Comparison of ENCODE assay signal across 21 cellular contexts in the genomic region with DNA sequence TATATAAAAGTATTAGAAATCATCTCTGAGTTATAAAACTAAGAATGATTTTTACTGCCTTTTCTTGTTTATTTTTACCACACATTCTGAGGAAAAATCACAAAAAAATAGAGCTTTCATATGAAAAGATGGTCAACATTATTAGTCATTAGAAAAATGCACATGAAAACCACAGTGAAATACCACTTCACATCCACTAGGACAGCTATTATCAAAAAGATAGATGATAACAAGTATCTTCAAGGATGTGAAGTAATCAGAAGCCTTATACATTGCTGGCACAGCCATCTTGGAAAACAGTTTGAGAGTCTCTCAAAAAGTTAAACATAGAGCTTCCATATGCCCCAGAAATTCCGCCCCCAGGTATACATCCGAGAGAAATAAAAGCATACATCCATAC.
DNase-seq lines count a peak whose midpoint lies in the region; ATAC-seq and TF ChIP-seq lines count a peak whose summit lies in the region.
"Had no signal": no experiment of that assay in that cellular context is flagged by ENCODE, and none has a peak within 500 bp of the region (broad histone marks: within the 10 kb centered on the region; RNA-seq: fewer than 3 reads in every experiment).

No MANE protein-coding gene starts in this region.

- no peak for DNase-seq in activated CD4-positive, alpha-beta T cell treated with anti-CD3 and anti-CD28 coated beads for 36 hours
- no peak for DNase-seq in activated CD4-positive, alpha-beta T cell treated with anti-CD3 and anti-CD28 coated beads, Interleukin-2, amount 50 U/mL, for 4 hours
- no peak for DNase-seq in natural killer cell treated with Interleukin-12 subunit alpha and Interleukin-12 subunit beta and Interleukin-15 and Interleukin-18, amount 100 ng/mL, for 72 hours (ENCODE audit: low spot score)
- no peak for DNase-seq in natural killer cell
- no peak for DNase-seq in naive thymus-derived CD4-positive, alpha-beta T cell
- DNase-seq in MG63 = no peak
- DNase-seq: GM23248; H7; NCI-H1092; NCI-H1436; NCI-H187; NCI-H2081 treated with DMSO at 0.1 percent for 48 hours; NCI-H446; NCI-H524 treated with DMSO at 0.1 percent for 48 hours; NCI-H774; NK-92 treated with Interleukin-12 subunit alpha and Interleukin-12 subunit beta, amount 100 ng/mL, for 24 hours; PC-3; SJCRH30 had no signal

- CTCF ChIA-PET in activated CD4-positive, alpha-beta T cell treated with anti-CD3 and anti-CD28 coated beads for 36 hours (lab: Charles Lee) = interaction anchor here (0.6 to 1.1 kb wide), 2 partner anchors 13 to 25 kb away, joined by 3 to 4 read pairs; no protein-coding TSS in a partner anchor
- CTCF ChIA-PET in naive thymus-derived CD4-positive, alpha-beta T cell (lab: Charles Lee) = interaction anchor here (0.7 kb wide), 1 partner anchor 720 kb away, joined by 3 read pairs; no protein-coding TSS in a partner anchor

- H3K36me3 Mint-ChIP-seq in activated CD4-positive, alpha-beta T cell treated with anti-CD3 and anti-CD28 coated beads for 36 hours (ENCODE audit: low read depth) = peaks cover 1% of the 10 kb centered on the region
- H3K36me3 Mint-ChIP-seq in natural killer cell treated with Interleukin-12 subunit alpha and Interleukin-12 subunit beta and Interleukin-15 and Interleukin-18, amount 100 ng/mL, for 72 hours = peaks cover 18% of the 10 kb centered on the region
- H3K36me3 Mint-ChIP-seq in natural killer cell = no peaks in the 10 kb centered on the region
- no peaks in the 10 kb centered on the region for H3K36me3 Mint-ChIP-seq in activated T-helper 17 cell treated with anti-CD3 and anti-CD28 coated beads, Interleukin-2, amount 50 U/mL, for 72 hours (ENCODE audit: low read depth)
- H3K36me3 Mint-ChIP-seq in naive thymus-derived CD4-positive, alpha-beta T cell = peaks cover 0 to 53% (median 0%) of the 10 kb centered on the region in 5 donors

- intact Hi-C loops in activated CD4-positive, alpha-beta T cell treated with anti-CD3 and anti-CD28 coated beads for 36 hours (cut with DNase I, micrococcal nuclease) = no loop called here
- intact Hi-C loops in natural killer cell (cut with micrococcal nuclease) = no loop called here
- intact Hi-C loops in naive thymus-derived CD4-positive, alpha-beta T cell (cut with micrococcal nuclease) = loop anchor here in 1 of 2 donors (2.0 kb wide), 1 partner anchor 14 kb away; no protein-coding TSS in a partner anchor

- no peaks in the 10 kb centered on the region for H3K27me3 ChIP-seq in naive thymus-derived CD4-positive, alpha-beta T cell (ENCODE audit: control insufficient read depth in 2 of 2, insufficient read depth in 2 of 2, low read length in 2 of 2)
- no peaks in the 10 kb centered on the region for H3K27me3 ChIP-seq in MG63
- H3K27me3 ChIP-seq: SJCRH30 had no signal

- H3K27me3 Mint-ChIP-seq in activated CD4-positive, alpha-beta T cell treated with anti-CD3 and anti-CD28 coated beads for 36 hours = no peaks in the 10 kb centered on the region
- no peaks in the 10 kb centered on the region for H3K27me3 Mint-ChIP-seq in natural killer cell treated with Interleukin-12 subunit alpha and Interleukin-12 subunit beta and Interleukin-15 and Interleukin-18, amount 100 ng/mL, for 72 hours
- no peaks in the 10 kb centered on the region for H3K27me3 Mint-ChIP-seq in natural killer cell (ENCODE audit: low read depth in 2 of 2)
- H3K27me3 Mint-ChIP-seq in activated T-helper 17 cell treated with anti-CD3 and anti-CD28 coated beads, Interleukin-2, amount 50 U/mL, for 72 hours = no peaks in the 10 kb centered on the region
- no peaks in the 10 kb centered on the region for H3K27me3 Mint-ChIP-seq in naive thymus-derived CD4-positive, alpha-beta T cell

- H3K4me3 ChIP-seq in naive thymus-derived CD4-positive, alpha-beta T cell (ENCODE audit: low read length) = no peak overlapping the region
- no peak overlapping the region for H3K4me3 ChIP-seq in MG63
- H3K4me3 ChIP-seq: GM23248, SJCRH30 had no signal

- H3K27ac ChIP-seq in naive thymus-derived CD4-positive, alpha-beta T cell (ENCODE audit: low read depth, low read length) = no peak overlapping the region
- H3K27ac ChIP-seq: GM23248, SJCRH30 had no signal

- H3K27ac Mint-ChIP-seq in activated CD4-positive, alpha-beta T cell treated with anti-CD3 and anti-CD28 coated beads for 36 hours = peak overlapping the region; percentile 24
- peak overlapping the region; percentile 77 to 92 for H3K27ac Mint-ChIP-seq in natural killer cell treated with Interleukin-12 subunit alpha and Interleukin-12 subunit beta and Interleukin-15 and Interleukin-18, amount 100 ng/mL, for 72 hours
- peak overlapping the region in 1 of 2 donors; percentile 72 for H3K27ac Mint-ChIP-seq in natural killer cell
- H3K27ac Mint-ChIP-seq in activated T-helper 17 cell treated with anti-CD3 and anti-CD28 coated beads, Interleukin-2, amount 50 U/mL, for 72 hours = no peak overlapping the region
- peak overlapping the region in 5 of 9 donors; percentile 81 to 95 (median 92) for H3K27ac Mint-ChIP-seq in naive thymus-derived CD4-positive, alpha-beta T cell

- H3K9me3 Mint-ChIP-seq in activated CD4-positive, alpha-beta T cell treated with anti-CD3 and anti-CD28 coated beads for 36 hours (ENCODE audit: low read depth) = peaks cover 7% of the 10 kb centered on the region
- H3K9me3 Mint-ChIP-seq in natural killer cell treated with Interleukin-12 subunit alpha and Interleukin-12 subunit beta and Interleukin-15 and Interleukin-18, amount 100 ng/mL, for 72 hours = peaks cover 4% of the 10 kb centered on the region
- peaks cover 2 to 3% of the 10 kb centered on the region in 2 donors for H3K9me3 Mint-ChIP-seq in natural killer cell
- no peaks in the 10 kb centered on the region for H3K9me3 Mint-ChIP-seq in activated T-helper 17 cell treated with anti-CD3 and anti-CD28 coated beads, Interleukin-2, amount 50 U/mL, for 72 hours
- peaks cover 0 to 34% (median 2%) of the 10 kb centered on the region in 11 donors for H3K9me3 Mint-ChIP-seq in naive thymus-derived CD4-positive, alpha-beta T cell

- H3K9me3 ChIP-seq in naive thymus-derived CD4-positive, alpha-beta T cell (ENCODE audit: control insufficient read depth in 2 of 3, low read length in 3 of 3) = no peaks in the 10 kb centered on the region
- H3K9me3 ChIP-seq in MG63 = no peaks in the 10 kb centered on the region
- H3K9me3 ChIP-seq: SJCRH30 had no signal

- H3K4me3 Mint-ChIP-seq in activated CD4-positive, alpha-beta T cell treated with anti-CD3 and anti-CD28 coated beads for 36 hours = no peak overlapping the region
- H3K4me3 Mint-ChIP-seq in natural killer cell treated with Interleukin-12 subunit alpha and Interleukin-12 subunit beta and Interleukin-15 and Interleukin-18, amount 100 ng/mL, for 72 hours = peak overlapping the region; percentile 79
- H3K4me3 Mint-ChIP-seq in natural killer cell = no peak overlapping the region
- H3K4me3 Mint-ChIP-seq in activated T-helper 17 cell treated with anti-CD3 and anti-CD28 coated beads, Interleukin-2, amount 50 U/mL, for 72 hours = peak overlapping the region; percentile 67
- peak overlapping the region in 3 of 10 donors; percentile 10 to 82 (median 25) for H3K4me3 Mint-ChIP-seq in naive thymus-derived CD4-positive, alpha-beta T cell

- peaks cover 25% of the 10 kb centered on the region for H3K4me1 Mint-ChIP-seq in activated CD4-positive, alpha-beta T cell treated with anti-CD3 and anti-CD28 coated beads for 36 hours
- H3K4me1 Mint-ChIP-seq in natural killer cell treated with Interleukin-12 subunit alpha and Interleukin-12 subunit beta and Interleukin-15 and Interleukin-18, amount 100 ng/mL, for 72 hours (ENCODE audit: low read depth in 2 of 2) = peaks cover 36% of the 10 kb centered on the region in 2 donors
- H3K4me1 Mint-ChIP-seq in natural killer cell = peaks cover 37 to 48% of the 10 kb centered on the region in 2 donors
- H3K4me1 Mint-ChIP-seq in activated T-helper 17 cell treated with anti-CD3 and anti-CD28 coated beads, Interleukin-2, amount 50 U/mL, for 72 hours = peaks cover 23% of the 10 kb centered on the region
- peaks cover 28 to 74% (median 46%) of the 10 kb centered on the region in 7 donors for H3K4me1 Mint-ChIP-seq in naive thymus-derived CD4-positive, alpha-beta T cell

- ATAC-seq in activated CD4-positive, alpha-beta T cell treated with anti-CD3 and anti-CD28 coated beads for 36 hours = no peak
- no peak for ATAC-seq in natural killer cell treated with Interleukin-12 subunit alpha and Interleukin-12 subunit beta and Interleukin-15 and Interleukin-18, amount 100 ng/mL, for 72 hours
- ATAC-seq in natural killer cell (no peak), HG03457 (IDR thresholded peaks at IDR 0.05; ENCODE audit: unreplicated experiment) (no peak)
- no peak for ATAC-seq in activated T-helper 17 cell treated with anti-CD3 and anti-CD28 coated beads, Interleukin-2, amount 50 U/mL, for 72 hours (replicated peaks)
- no peak for ATAC-seq in naive thymus-derived CD4-positive, alpha-beta T cell
- ATAC-seq: PC-3, Right ventricle myocardium inferior had no signal

- no peak for TF ChIP-seq CTCF in natural killer cell (IDR thresholded peaks at IDR 0.05)

- POLR2A ChIA-PET in activated CD4-positive, alpha-beta T cell treated with anti-CD3 and anti-CD28 coated beads for 36 hours (lab: Charles Lee) = no interaction called here
- POLR2A ChIA-PET in naive thymus-derived CD4-positive, alpha-beta T cell (lab: Charles Lee) = interaction anchor here (0.6 to 0.7 kb wide), 3 partner anchors 35 to 1622 kb away, joined by 3 to 4 read pairs (median 3); no protein-coding TSS in a partner anchor

- peaks cover 22 to 24% of the 10 kb centered on the region in 2 donors for H3K4me1 ChIP-seq in naive thymus-derived CD4-positive, alpha-beta T cell (ENCODE audit: control insufficient read depth in 2 of 2, insufficient read depth in 2 of 2, low read length in 2 of 2)
- H3K4me1 ChIP-seq: SJCRH30 had no signal

- no peaks in the 10 kb centered on the region for H3K36me3 ChIP-seq in naive thymus-derived CD4-positive, alpha-beta T cell (ENCODE audit: control insufficient read depth in 2 of 3, insufficient read depth in 3 of 3, low read length in 3 of 3)
- no peaks in the 10 kb centered on the region for H3K36me3 ChIP-seq in MG63
- H3K36me3 ChIP-seq: SJCRH30 had no signal

Comparison
In these comparisons a context has a peak if more than half of its experiments do, and no peak if none do; other contexts are left out.
1. H3K4me3 Mint-ChIP-seq: peak in natural killer cell treated with Interleukin-12 subunit alpha and Interleukin-12 subunit beta and Interleukin-15 and Interleukin-18, amount 100 ng/mL, for 72 hours (single experiment) and activated T-helper 17 cell treated with anti-CD3 and anti-CD28 coated beads, Interleukin-2, amount 50 U/mL, for 72 hours (single experiment); none in activated CD4-positive, alpha-beta T cell treated with anti-CD3 and anti-CD28 coated beads for 36 hours (single experiment) and natural killer cell (single experiment).